In the genomic region with DNA sequence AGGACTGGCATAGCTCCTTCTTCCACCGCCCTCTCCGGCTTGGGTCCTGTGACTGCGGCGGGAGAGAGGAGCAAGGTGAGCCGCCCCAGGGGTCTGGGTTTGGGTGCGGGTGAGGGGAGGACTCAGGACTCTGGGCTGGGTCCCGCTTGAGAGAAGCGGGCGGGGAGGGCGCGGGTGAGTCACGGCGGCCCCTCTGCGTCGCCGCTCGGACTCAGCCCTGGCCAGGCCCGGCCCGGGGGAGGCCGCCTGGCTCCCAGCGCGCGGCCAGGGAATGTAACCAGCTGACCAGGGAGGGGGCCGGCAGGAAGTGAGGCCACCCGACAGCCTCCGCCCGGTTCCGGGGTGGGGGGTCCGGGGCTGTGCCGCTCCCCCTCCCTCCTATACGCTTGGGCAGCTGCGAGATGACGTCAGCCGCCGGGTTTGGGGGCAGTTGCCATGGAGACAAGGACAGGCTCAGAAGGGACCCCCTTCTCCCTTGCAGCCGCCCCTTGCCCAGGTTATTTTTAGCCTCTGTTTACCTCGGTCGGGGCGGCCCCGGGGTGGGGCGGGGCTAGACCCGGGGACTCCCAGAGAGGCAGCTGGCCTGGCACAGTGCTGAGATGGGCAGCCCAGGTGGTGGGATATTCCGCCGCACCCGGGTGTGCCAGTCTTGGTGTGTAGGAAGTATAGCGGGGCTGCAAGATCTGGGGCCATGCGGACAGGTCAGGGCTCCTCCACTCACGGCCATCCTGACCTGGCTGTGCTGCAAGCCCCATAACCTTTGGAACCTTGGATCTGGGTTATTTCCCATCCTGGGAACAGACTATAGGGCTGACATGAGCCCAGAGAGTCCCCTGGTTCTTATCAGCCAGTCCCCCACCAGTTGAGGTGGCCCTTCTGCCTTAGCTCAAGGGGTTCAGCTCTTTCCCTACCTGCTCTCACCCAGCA, we compare ENCODE assay signal across 1 cellular context.
TF ChIP-seq lines count a peak whose summit lies in the region.

No MANE protein-coding gene starts in this region.

TF ChIP-seq in SK-N-SH, 30 proteins besides CTCF, POLR2A, EP300 and RAD21:
- no peak for TF ChIP-seq RXRA (IDR thresholded peaks at IDR 0.05; ENCODE audit: borderline replicate concordance, low read depth)
- no peak for TF ChIP-seq TCF12 (IDR thresholded peaks at IDR 0.05)
- TF ChIP-seq ELF1 (IDR thresholded peaks at IDR 0.05) = no peak; the same call in 1 of the 2 replicates
- TF ChIP-seq FOXJ3 (CRISPR knock-in tag; IDR thresholded peaks at IDR 0.05) = no peak
- no peak for TF ChIP-seq EZH2phosphoT487 (IDR thresholded peaks at IDR 0.05; ENCODE audit: borderline replicate concordance, low read depth)
- TF ChIP-seq, protein P1, sequence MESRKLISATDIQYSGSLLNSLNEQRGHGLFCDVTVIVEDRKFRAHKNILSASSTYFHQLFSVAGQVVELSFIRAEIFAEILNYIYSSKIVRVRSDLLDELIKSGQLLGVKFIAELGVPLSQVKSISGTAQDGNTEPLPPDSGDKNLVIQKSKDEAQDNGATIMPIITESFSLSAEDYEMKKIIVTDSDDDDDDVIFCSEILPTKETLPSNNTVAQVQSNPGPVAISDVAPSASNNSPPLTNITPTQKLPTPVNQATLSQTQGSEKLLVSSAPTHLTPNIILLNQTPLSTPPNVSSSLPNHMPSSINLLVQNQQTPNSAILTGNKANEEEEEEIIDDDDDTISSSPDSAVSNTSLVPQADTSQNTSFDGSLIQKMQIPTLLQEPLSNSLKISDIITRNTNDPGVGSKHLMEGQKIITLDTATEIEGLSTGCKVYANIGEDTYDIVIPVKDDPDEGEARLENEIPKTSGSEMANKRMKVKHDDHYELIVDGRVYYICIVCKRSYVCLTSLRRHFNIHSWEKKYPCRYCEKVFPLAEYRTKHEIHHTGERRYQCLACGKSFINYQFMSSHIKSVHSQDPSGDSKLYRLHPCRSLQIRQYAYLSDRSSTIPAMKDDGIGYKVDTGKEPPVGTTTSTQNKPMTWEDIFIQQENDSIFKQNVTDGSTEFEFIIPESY (IDR thresholded peaks at IDR 0.05; ENCODE audit: borderline replicate concordance, low read depth) = no peak
- TF ChIP-seq MEF2A (IDR thresholded peaks at IDR 0.05; ENCODE audit: borderline replicate concordance, low read depth) = no peak; the same call in 1 of the 2 replicates
- TF ChIP-seq NFIC (IDR thresholded peaks at IDR 0.05; ENCODE audit: borderline replicate concordance) = no peak
- TF ChIP-seq RFX5 (IDR thresholded peaks at IDR 0.05; ENCODE audit: low read length) = peak; percentile 47; the same call in 1 of the 2 replicates
- TF ChIP-seq NRF1 (IDR thresholded peaks at IDR 0.05; ENCODE audit: low read depth, low read length) = no peak
- 0 out of 2 replicates have a peak, but pooled peaks have one; percentile 12 for TF ChIP-seq PBX3 (IDR thresholded peaks at IDR 0.05)
- TF ChIP-seq RCOR1 (IDR thresholded peaks at IDR 0.05; ENCODE audit: low read length) = no peak
- TF ChIP-seq FOSL2 (IDR thresholded peaks at IDR 0.05; ENCODE audit: borderline replicate concordance, low read depth) = peak; percentile 19; the same call in 1 of the 2 replicates
- TF ChIP-seq SMC3 (IDR thresholded peaks at IDR 0.05; ENCODE audit: low read depth, low read length) = no peak
- TF ChIP-seq MXI1 (IDR thresholded peaks at IDR 0.05; ENCODE audit: low read depth, low read length) = peak; percentile 10; the same call in 1 of the 2 replicates
- TF ChIP-seq IRF3 (IDR thresholded peaks at IDR 0.05; ENCODE audit: low read depth, low read length) = no peak
- no peak for TF ChIP-seq FOXM1 (IDR thresholded peaks at IDR 0.05; ENCODE audit: low read depth)
- no peak for TF ChIP-seq CHD2 (IDR thresholded peaks at IDR 0.05; ENCODE audit: low read length, partially characterized antibody)
- TF ChIP-seq POLR2AphosphoS5 (IDR thresholded peaks at IDR 0.05; ENCODE audit: low read depth, low read length) = no peak
- TF ChIP-seq GABPA (IDR thresholded peaks at IDR 0.05; ENCODE audit: low read depth) = peak; percentile 72
- TF ChIP-seq SIN3A (IDR thresholded peaks at IDR 0.05; ENCODE audit: borderline replicate concordance, low read depth, low read length) = no peak
- TF ChIP-seq TAF1 (IDR thresholded peaks at IDR 0.05; ENCODE audit: borderline replicate concordance, low read depth, low read length) = peak; percentile 44
- no peak for TF ChIP-seq USF2 (IDR thresholded peaks at IDR 0.05; ENCODE audit: borderline replicate concordance, low read depth, low read length)
- TF ChIP-seq JUND (IDR thresholded peaks at IDR 0.05) = no peak
- no peak for TF ChIP-seq REST (IDR thresholded peaks at IDR 0.05; ENCODE audit: low read depth, low read length)
- no peak for TF ChIP-seq YY1 (IDR thresholded peaks at IDR 0.05; ENCODE audit: low read depth)
- TF ChIP-seq MAX (IDR thresholded peaks at IDR 0.05; ENCODE audit: low read depth) = peak; percentile 21; the same call in 1 of the 2 replicates
- TF ChIP-seq, protein P2, sequence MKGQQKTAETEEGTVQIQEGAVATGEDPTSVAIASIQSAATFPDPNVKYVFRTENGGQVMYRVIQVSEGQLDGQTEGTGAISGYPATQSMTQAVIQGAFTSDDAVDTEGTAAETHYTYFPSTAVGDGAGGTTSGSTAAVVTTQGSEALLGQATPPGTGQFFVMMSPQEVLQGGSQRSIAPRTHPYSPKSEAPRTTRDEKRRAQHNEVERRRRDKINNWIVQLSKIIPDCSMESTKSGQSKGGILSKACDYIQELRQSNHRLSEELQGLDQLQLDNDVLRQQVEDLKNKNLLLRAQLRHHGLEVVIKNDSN (IDR thresholded peaks at IDR 0.05; ENCODE audit: borderline replicate concordance, low read depth) = 0 out of 2 replicates have a peak, but pooled peaks have one; percentile 64
- no peak for TF ChIP-seq TEAD4 (IDR thresholded peaks at IDR 0.05; ENCODE audit: borderline replicate concordance, insufficient read depth)
- no peak for TF ChIP-seq GATA2 (CRISPR knock-in tag; IDR thresholded peaks at IDR 0.05)
